In genomic region chr1:207752456-207753132, GRCh38 we compare ENCODE assay signal across 8 cellular contexts. TPM values are rescaled to one million over a fixed set of nuclear protein-coding genes. Genes with fewer than 3 reads are reported as not detected.
A peak's percentile ranks its signal among the peaks of the same experiment; 100 is the strongest.
DNase-seq lines count a peak whose midpoint lies in the region; ATAC-seq, FAIRE-seq and TF ChIP-seq lines count a peak whose summit lies in the region.

No MANE protein-coding gene starts in this region.

- peak; percentile 73 for FAIRE-seq in GM12892 (lab: Jason Lieb, UNC)
- no peak for FAIRE-seq in RCC 7860 (lab: Jason Lieb, UNC)

- peaks cover 43% of the 10 kb centered on the region for H3K4me1 Mint-ChIP-seq in activated T-helper 17 cell treated with anti-CD3 and anti-CD28 coated beads, Interleukin-2, amount 50 U/mL, for 72 hours
- peaks cover 56% of the 10 kb centered on the region for H3K4me1 Mint-ChIP-seq in progenitor cell of endocrine pancreas (ENCODE audit: low read depth)

- H3K9me3 Mint-ChIP-seq in activated T-helper 17 cell treated with anti-CD3 and anti-CD28 coated beads, Interleukin-2, amount 50 U/mL, for 72 hours: no peaks in the 10 kb centered on the region
- H3K9me3 Mint-ChIP-seq in progenitor cell of endocrine pancreas (ENCODE audit: low read depth): peaks cover 2% of the 10 kb centered on the region

- H3K27me3 ChIP-seq in HCT116 (ENCODE audit: insufficient read depth, low read length): no peaks in the 10 kb centered on the region

- TSS peak; percentile 59 for BruUV-seq in HCT116 (replicated peaks; lab: Mats Ljungman, UMichigan)

- ATAC-seq in HCT116 (peak; percentile 46), Right ventricle myocardium superior (ENCODE audit: poor library complexity) (peak; percentile 31)
- peak; percentile 56 for ATAC-seq in activated T-helper 17 cell treated with anti-CD3 and anti-CD28 coated beads, Interleukin-2, amount 50 U/mL, for 72 hours (replicated peaks)

- peaks cover 19% of the 10 kb centered on the region for H3K36me3 Mint-ChIP-seq in activated T-helper 17 cell treated with anti-CD3 and anti-CD28 coated beads, Interleukin-2, amount 50 U/mL, for 72 hours (ENCODE audit: low read depth)
- no peaks in the 10 kb centered on the region for H3K36me3 Mint-ChIP-seq in progenitor cell of endocrine pancreas (ENCODE audit: insufficient read depth)

- no peak for TF ChIP-seq RAD21 in HCT116 (IDR thresholded peaks at IDR 0.05; ENCODE audit: low read depth)

- H3K4me3 ChIP-seq in HCT116 (replicated peaks in 1 of 2; ENCODE audit: low read depth in 1 of 2, low read length in 2 of 2) (peak overlapping the region; percentile 93 to 97), NB4 (ENCODE audit: low read depth, low read length) (peak overlapping the region; percentile 91)

- peak overlapping the region; percentile 70 for H3K27ac ChIP-seq in HCT116 (ENCODE audit: low read depth, low read length)

- CTCF ChIA-PET in HCT116 (lab: Charles Lee): interaction anchor here (1.1 kb wide), 1 partner anchor 45 kb away, joined by 4 read pairs; no protein-coding TSS in a partner anchor

- H3K36me3 ChIP-seq in HCT116 (ENCODE audit: control insufficient read depth in 1 of 2, insufficient read depth in 2 of 2, low read length in 2 of 2): peaks cover 0 to 3% of the 10 kb centered on the region in 2 experiments; a peak in 1 of 4 replicates

- no peaks in the 10 kb centered on the region for H4K20me1 ChIP-seq in HCT116 (ENCODE audit: insufficient read depth)

- H2AFZ ChIP-seq in HCT116 (ENCODE audit: low read depth, low read length, poor library complexity, severe bottlenecking): no peak overlapping the region

- H3K9me3 ChIP-seq in HCT116 (ENCODE audit: control insufficient read depth in 1 of 2, insufficient read depth in 1 of 2, low read depth in 1 of 2, low read length in 2 of 2): no peaks in the 10 kb centered on the region

- TF ChIP-seq CTCF in HCT116 (IDR thresholded peaks at IDR 0.05 in 2 of 3, conservative IDR thresholded peaks at IDR 0.05 in 1 of 3; ENCODE audit: borderline replicate concordance in 1 of 3, insufficient read depth in 1 of 3, low read depth in 2 of 3, low read length in 2 of 3): no peak
- no peak for TF ChIP-seq CTCF in NB4 (IDR thresholded peaks at IDR 0.05; ENCODE audit: low read depth, low read length)
- no peak for TF ChIP-seq CTCF in progenitor cell of endocrine pancreas (IDR thresholded peaks at IDR 0.05; ENCODE audit: unreplicated experiment)

- POLR2A ChIA-PET in HCT116 (lab: Charles Lee): interaction anchor here (1.0 kb wide), 1 partner anchor 12 kb away, joined by 3 read pairs; no protein-coding TSS in a partner anchor

- RAD21 ChIA-PET in HCT116 (lab: Charles Lee; ENCODE audit: low non-redundant PET in 1 of 2, low total read pairs in 2 of 2, uncharacterized antibody in 2 of 2, unreplicated experiment in 2 of 2): no interaction called here

- DNase-seq in GM12892 (ENCODE audit: insufficient read length) (peak; percentile 7), HCT116 (ENCODE audit: low read depth, low spot score) (no peak), NB4 (ENCODE audit: low read depth) (peak; percentile 53), Right ventricle myocardium superior (peak; percentile 46), progenitor cell of endocrine pancreas (ENCODE audit: low spot score, unreplicated experiment) (peak; percentile 27), NCI-H1930 (lab: John Stamatoyannopoulos, UW) (no peak), RCC 7860 (ENCODE audit: low spot score) (no peak)

- H3K4me3 Mint-ChIP-seq in activated T-helper 17 cell treated with anti-CD3 and anti-CD28 coated beads, Interleukin-2, amount 50 U/mL, for 72 hours: peak overlapping the region; percentile 100
- H3K4me3 Mint-ChIP-seq in progenitor cell of endocrine pancreas (ENCODE audit: low read depth): peak overlapping the region; percentile 99

- H3K79me2 ChIP-seq in HCT116 (ENCODE audit: insufficient read depth, low read length): peaks cover 58% of the 10 kb centered on the region

- peak overlapping the region; percentile 77 for H3K4me2 ChIP-seq in HCT116 (ENCODE audit: low read length)

- intact Hi-C loops in HCT116 (cut with micrococcal nuclease) (loop anchor here (2.0 kb wide), 1 partner anchor 44 kb away; no protein-coding TSS in a partner anchor), Right ventricle myocardium superior (cut with DNase I) (no loop called here)

- peak overlapping the region; percentile 94 for H3K9ac ChIP-seq in HCT116 (ENCODE audit: low read length)

- peaks cover 26 to 36% of the 10 kb centered on the region in 2 experiments for H3K4me1 ChIP-seq in HCT116 (ENCODE audit: control insufficient read depth in 1 of 2, insufficient read depth in 2 of 2, low read length in 2 of 2)

- H3K27me3 Mint-ChIP-seq in activated T-helper 17 cell treated with anti-CD3 and anti-CD28 coated beads, Interleukin-2, amount 50 U/mL, for 72 hours: no peaks in the 10 kb centered on the region
- no peaks in the 10 kb centered on the region for H3K27me3 Mint-ChIP-seq in progenitor cell of endocrine pancreas

- peak overlapping the region; percentile 99 for H3K27ac Mint-ChIP-seq in activated T-helper 17 cell treated with anti-CD3 and anti-CD28 coated beads, Interleukin-2, amount 50 U/mL, for 72 hours
- H3K27ac Mint-ChIP-seq in progenitor cell of endocrine pancreas: peak overlapping the region; percentile 99

- H3K9me2 ChIP-seq in HCT116 (ENCODE audit: insufficient read depth): no peaks in the 10 kb centered on the region

- TF ChIP-seq POLR2A in GM12892 (IDR thresholded peaks at IDR 0.05; ENCODE audit: low read depth, low read length): no peak
- TF ChIP-seq POLR2A in HCT116 (IDR thresholded peaks at IDR 0.05; ENCODE audit: borderline replicate concordance, extremely low read depth, insufficient read depth, insufficient read length): no peak
- no peak for TF ChIP-seq POLR2A in NB4 (IDR thresholded peaks at IDR 0.05; ENCODE audit: extremely low read depth, insufficient read length)

TF ChIP-seq in HCT116, 20 proteins besides CTCF, POLR2A, EP300 and RAD21 (continues in another document):
- TF ChIP-seq, protein P1, sequence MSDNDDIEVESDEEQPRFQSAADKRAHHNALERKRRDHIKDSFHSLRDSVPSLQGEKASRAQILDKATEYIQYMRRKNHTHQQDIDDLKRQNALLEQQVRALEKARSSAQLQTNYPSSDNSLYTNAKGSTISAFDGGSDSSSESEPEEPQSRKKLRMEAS (IDR thresholded peaks at IDR 0.05): peak; percentile 69
- TF ChIP-seq ZNF274 (IDR thresholded peaks at IDR 0.05; ENCODE audit: low read depth, low read length) (no peak), YY1 (IDR thresholded peaks at IDR 0.05; ENCODE audit: extremely low read depth, insufficient replicate concordance, low read depth, low read length) (no peak), POLR2AphosphoS5 (IDR thresholded peaks at IDR 0.05; ENCODE audit: low read depth, low read length) (peak; percentile 28; the same call in 1 of the 2 replicates), SIN3A (IDR thresholded peaks at IDR 0.05; ENCODE audit: low read depth) (0 out of 2 replicates have a peak, but pooled peaks have one; percentile 6), FOSL1 (IDR thresholded peaks at IDR 0.05; ENCODE audit: low read depth) (no peak), REST (IDR thresholded peaks at IDR 0.05; ENCODE audit: low read depth) (no peak), JUND (IDR thresholded peaks at IDR 0.05) (no peak), CEBPB (IDR thresholded peaks at IDR 0.05; ENCODE audit: low read depth) (no peak), ZFX (IDR thresholded peaks at IDR 0.05) (peak; percentile 10; the same call in 1 of the 2 replicates)
- TF ChIP-seq, protein P2, sequence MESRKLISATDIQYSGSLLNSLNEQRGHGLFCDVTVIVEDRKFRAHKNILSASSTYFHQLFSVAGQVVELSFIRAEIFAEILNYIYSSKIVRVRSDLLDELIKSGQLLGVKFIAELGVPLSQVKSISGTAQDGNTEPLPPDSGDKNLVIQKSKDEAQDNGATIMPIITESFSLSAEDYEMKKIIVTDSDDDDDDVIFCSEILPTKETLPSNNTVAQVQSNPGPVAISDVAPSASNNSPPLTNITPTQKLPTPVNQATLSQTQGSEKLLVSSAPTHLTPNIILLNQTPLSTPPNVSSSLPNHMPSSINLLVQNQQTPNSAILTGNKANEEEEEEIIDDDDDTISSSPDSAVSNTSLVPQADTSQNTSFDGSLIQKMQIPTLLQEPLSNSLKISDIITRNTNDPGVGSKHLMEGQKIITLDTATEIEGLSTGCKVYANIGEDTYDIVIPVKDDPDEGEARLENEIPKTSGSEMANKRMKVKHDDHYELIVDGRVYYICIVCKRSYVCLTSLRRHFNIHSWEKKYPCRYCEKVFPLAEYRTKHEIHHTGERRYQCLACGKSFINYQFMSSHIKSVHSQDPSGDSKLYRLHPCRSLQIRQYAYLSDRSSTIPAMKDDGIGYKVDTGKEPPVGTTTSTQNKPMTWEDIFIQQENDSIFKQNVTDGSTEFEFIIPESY (IDR thresholded peaks at IDR 0.05; ENCODE audit: extremely low read depth, insufficient replicate concordance, low read length): no peak

RNA-seq across cellular contexts. Expression of gene CD46, which starts 0.7 kb away (rescaled TPM):
- 96.6 TPM for polyA plus RNA-seq in GM12892 (2012; ENCODE audit: missing spikeins)
- total RNA-seq in HCT116 (2021; ENCODE audit: unreplicated experiment) (100 TPM), Right ventricle myocardium superior (86.0 TPM), progenitor cell of endocrine pancreas (214 and 230 TPM in 2 replicates)
- polyA plus RNA-seq in HCT116 (2012): 50.5 and 62.2 TPM in 2 replicates
- total RNA-seq in activated T-helper 17 cell treated with anti-CD3 and anti-CD28 coated beads, Interleukin-2, amount 50 U/mL, for 72 hours: 100 to 1,000 TPM in 1 of 2 donors, 10 to 100 TPM in 1; 94.5 to 111 TPM

Comparison
In these comparisons a context has a peak if more than half of its experiments do, and no peak if none do; other contexts are left out.
1. DNase-seq: peak in GM12892 (single experiment), NB4 (single experiment), Right ventricle myocardium superior (single experiment) and progenitor cell of endocrine pancreas (single experiment); none in HCT116 (single experiment), NCI-H1930 (0 of 2) and RCC 7860 (single experiment).
2. Peak in every context shown above with its lines, with median percentiles within 50 percentile points of each other: ATAC-seq.